7 cellular contexts compared by ENCODE assay signal in genomic region chr16:57060323-57061083, GRCh38. TPM values are rescaled to one million over a fixed set of nuclear protein-coding genes. Genes with fewer than 3 reads are reported as not detected.
DNase-seq lines count a peak whose midpoint lies in the region; ATAC-seq and TF ChIP-seq lines count a peak whose summit lies in the region.

No MANE protein-coding gene starts in this region.

- intact Hi-C loops in ascending aorta (cut with DNase I), result no loop called here
- intact Hi-C loops in thyroid gland (cut with DNase I), result no loop called here
- intact Hi-C loops in posterior cingulate gyrus (cut with DNase I), result no loop called here

- no peak for TF ChIP-seq POLR2A in thyroid gland (IDR thresholded peaks at IDR 0.05)

- no peak for ATAC-seq in GM19395 (IDR thresholded peaks at IDR 0.05; ENCODE audit: unreplicated experiment)

- peaks cover 60% of the 10 kb centered on the region for H3K36me3 ChIP-seq in KOPT-K1 (ENCODE audit: insufficient read depth, low read length)
- peaks cover 0 to 4% of the 10 kb centered on the region in 2 donors for H3K36me3 ChIP-seq in ascending aorta
- peaks cover 0 to 7% (median 3%) of the 10 kb centered on the region in 4 donors for H3K36me3 ChIP-seq in liver (ENCODE audit: control insufficient read depth in 4 of 4, insufficient read depth in 3 of 4, low read depth in 1 of 4, low read length in 3 of 4)
- H3K36me3 ChIP-seq in thyroid gland, result no peaks in the 10 kb centered on the region

- no peaks in the 10 kb centered on the region for H3K27me3 ChIP-seq in ascending aorta
- H3K27me3 ChIP-seq in liver (ENCODE audit: control insufficient read depth in 4 of 4, insufficient read depth in 4 of 4, low read length in 3 of 4), result no peaks in the 10 kb centered on the region
- H3K27me3 ChIP-seq in thyroid gland, result no peaks in the 10 kb centered on the region

- TF ChIP-seq RAD21 in liver (IDR thresholded peaks at IDR 0.05), result no peak

- 85% methylated on average over 9 of the region's 9 CpGs for WGBS in liver
- 70 to 92% methylated on average over 8 to 9 of the region's 9 CpGs for WGBS in thyroid gland, 2 donors

- no peak overlapping the region for H3K4me3 ChIP-seq in ascending aorta
- H3K4me3 ChIP-seq in liver (ENCODE audit: low read depth in 1 of 3, low read length in 3 of 3), result no peak overlapping the region
- H3K4me3 ChIP-seq in thyroid gland (replicated peaks in 1 of 3), result no peak overlapping the region

- H3K4me1 ChIP-seq in ascending aorta (peaks cover 9 to 10% of the 10 kb centered on the region in 2 donors), liver (ENCODE audit: control insufficient read depth in 4 of 4, insufficient read depth in 4 of 4, low read length in 3 of 4) (peaks cover 5 to 17% (median 9%) of the 10 kb centered on the region in 4 donors), thyroid gland (peaks cover 0 to 11% of the 10 kb centered on the region in 2 donors)

- TF ChIP-seq CTCF in ascending aorta (IDR thresholded peaks at IDR 0.05), result no peak
- no peak for TF ChIP-seq CTCF in liver (IDR thresholded peaks at IDR 0.05; ENCODE audit: low read depth, low read length, missing input control)
- TF ChIP-seq CTCF in thyroid gland (IDR thresholded peaks at IDR 0.05), result no peak

- H3K27ac ChIP-seq in KOPT-K1 (ENCODE audit: low read depth, low read length, poor library complexity, severe bottlenecking) (peak overlapping the region; percentile 48), ascending aorta (peak overlapping the region; percentile 88 to 90), liver (ENCODE audit: low read depth in 1 of 2, low read length in 2 of 2) (peak overlapping the region; percentile 78 to 85), thyroid gland (peak overlapping the region in 2 of 3 donors; percentile 27 to 67)

- no peaks in the 10 kb centered on the region for H3K9me3 ChIP-seq in KOPT-K1 (ENCODE audit: insufficient read depth, low read length, poor library complexity, severe bottlenecking)
- no peaks in the 10 kb centered on the region for H3K9me3 ChIP-seq in ascending aorta
- no peaks in the 10 kb centered on the region for H3K9me3 ChIP-seq in liver (ENCODE audit: control insufficient read depth in 4 of 4, low read length in 3 of 4)
- H3K9me3 ChIP-seq in thyroid gland, result no peaks in the 10 kb centered on the region

- H3K9ac ChIP-seq in liver (ENCODE audit: low read depth in 1 of 2, low read length in 2 of 2), result peak overlapping the region in 1 of 2 donors; percentile 36

- DNase-seq in ascending aorta (ENCODE audit: low spot score in 2 of 2) (no peak), thyroid gland (no peak), posterior cingulate gyrus (no peak), amniotic stem cell (lab: John Stamatoyannopoulos, UW) (no peak)

TF ChIP-seq in liver, 16 proteins besides CTCF, POLR2A, EP300 and RAD21:
- TF ChIP-seq JUND (IDR thresholded peaks at IDR 0.05) (no peak), TAF1 (conservative IDR thresholded peaks at IDR 0.05) (no peak), REST (IDR thresholded peaks at IDR 0.05) (no peak), FOXA1 (IDR thresholded peaks at IDR 0.05) (no peak), NR2F2 (IDR thresholded peaks at IDR 0.05) (no peak), HNF4A (conservative IDR thresholded peaks at IDR 0.05) (no peak), YY1 (IDR thresholded peaks at IDR 0.05) (no peak), SP1 (IDR thresholded peaks at IDR 0.05) (no peak), EGR1 (IDR thresholded peaks at IDR 0.05; ENCODE audit: low read depth in 2 of 2) (no peak), GABPA (IDR thresholded peaks at IDR 0.05 in 1 of 2, conservative IDR thresholded peaks at IDR 0.05 in 1 of 2) (no peak)
TF ChIP-seq in liver: peak in this region for 0.

RNA-seq across cellular contexts. Expression of gene CPNE2, which starts 31.9 kb away (rescaled TPM):
- total RNA-seq in ascending aorta (36.6 TPM), liver (10 to 100 TPM; 10.1 to 11.9 TPM), thyroid gland (10 to 100 TPM; 26.6 to 33.3 (median 29.2) TPM)
- polyA plus RNA-seq in liver, result 10 to 100 TPM in 1 of 2 donors, 1 to 10 TPM in 1; 6.8 to 14.6 TPM
